ENCODE assay signal across 18 cellular contexts in the genomic region with DNA sequence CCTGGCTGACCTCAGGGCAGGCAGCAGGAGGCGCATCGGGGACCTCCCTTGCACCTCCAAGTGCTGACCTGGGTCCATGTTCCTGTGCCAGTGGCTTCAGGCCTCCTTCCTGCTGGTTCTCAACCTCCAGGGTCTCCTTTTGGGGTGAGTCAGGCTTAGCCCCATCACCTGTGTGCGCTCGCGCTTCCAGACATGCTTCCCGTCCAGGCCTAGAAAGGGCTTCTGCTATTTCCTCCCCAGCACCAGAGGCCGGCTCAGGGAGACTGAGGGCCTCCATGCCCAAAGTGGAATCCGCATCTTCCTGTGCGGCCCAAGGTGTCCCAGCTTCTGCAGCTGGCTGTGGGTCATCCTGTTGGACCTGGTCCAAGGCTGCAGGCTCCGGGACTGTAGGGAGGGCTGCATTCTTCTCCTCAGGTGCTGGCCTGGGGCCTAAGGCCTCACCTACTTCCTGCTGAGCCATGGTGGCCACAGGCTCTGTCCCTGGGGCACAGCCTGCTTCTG. TPM values are rescaled to one million over a fixed set of nuclear protein-coding genes. Genes with fewer than 3 reads are reported as not detected.
A peak's percentile ranks its signal among the peaks of the same experiment; 100 is the strongest.
DNase-seq lines count a peak whose midpoint lies in the region; ATAC-seq and TF ChIP-seq lines count a peak whose summit lies in the region.
"Had no signal": no experiment of that assay in that cellular context is flagged by ENCODE, and none has a peak within 500 bp of the region (broad histone marks: within the 10 kb centered on the region; RNA-seq: fewer than 3 reads in every experiment).

No MANE protein-coding gene starts in this region.

- no peaks in the 10 kb centered on the region for H3K79me2 ChIP-seq in osteoblast (ENCODE audit: insufficient read depth, low read length)

- no peak overlapping the region for H2AFZ ChIP-seq in osteoblast (ENCODE audit: low read length)

- no peaks in the 10 kb centered on the region for H4K20me1 ChIP-seq in osteoblast (ENCODE audit: insufficient read depth, low read length)

- no peaks in the 10 kb centered on the region for H3K36me3 ChIP-seq in HUES6 (ENCODE audit: control insufficient read depth, insufficient read depth, low read length)
- no peaks in the 10 kb centered on the region for H3K36me3 ChIP-seq in osteoblast (ENCODE audit: insufficient read depth, low read length)
- H3K36me3 ChIP-seq: lower lobe of right lung had no signal

- TF ChIP-seq CTCF in GM13976 (IDR thresholded peaks at IDR 0.05; ENCODE audit: borderline replicate concordance, control extremely low read depth, extremely low read depth, insufficient read depth, missing control alignments) (no peak), osteoblast (IDR thresholded peaks at IDR 0.05; ENCODE audit: extremely low read depth, low read depth, low read length) (peak; percentile 14)

- H3K27ac ChIP-seq in HUES6 (ENCODE audit: low read depth, low read length) (0 out of 2 replicates have a peak overlapping the region, but pooled peaks have one; percentile 47), cingulate gyrus (ENCODE audit: low read depth, low read length) (peak overlapping the region; percentile 72), osteoblast (ENCODE audit: low read depth, low read length) (no peak overlapping the region)
- H3K27ac ChIP-seq: lower lobe of right lung had no signal

- no peak overlapping the region for H3K9ac ChIP-seq in HUES6 (ENCODE audit: low read length)

- H3K4me1 ChIP-seq in HUES6 (ENCODE audit: control insufficient read depth, insufficient read depth, low read length) (no peaks in the 10 kb centered on the region), osteoblast (ENCODE audit: insufficient read depth, low read length) (no peaks in the 10 kb centered on the region)
- H3K4me1 ChIP-seq: lower lobe of right lung had no signal

- intact Hi-C loops in Right ventricle myocardium superior (cut with DNase I) = no loop called here

- in situ Hi-C loops in GM13976 (cut with MboI; ENCODE audit: low sequenced_read_pairs, unreplicated experiment) = no loop called here

- H3K4me2 ChIP-seq in osteoblast (ENCODE audit: insufficient read depth, low read length) = no peak overlapping the region

- H3K27me3 ChIP-seq in HUES6 (ENCODE audit: control insufficient read depth, insufficient read depth, low read length) = peaks cover 2% of the 10 kb centered on the region
- H3K27me3 ChIP-seq in osteoblast (ENCODE audit: insufficient read depth, low read length) = no peaks in the 10 kb centered on the region
- H3K27me3 ChIP-seq: tibial nerve had no signal

- ATAC-seq in HG02870 (IDR thresholded peaks at IDR 0.05; ENCODE audit: unreplicated experiment) = no peak
- no peak for ATAC-seq in Right ventricle myocardium superior (ENCODE audit: poor library complexity)
- ATAC-seq: activated CD8-positive, alpha-beta T cell treated with anti-CD3 and anti-CD28 coated beads for 36 hours; T-helper 17 cell had no signal

- DNase-seq in GM13976 (ENCODE audit: low spot score) = peak; percentile 22
- peak; percentile 87 for DNase-seq in osteoblast (ENCODE audit: insufficient read length, low spot score, missing footprints)
- DNase-seq in NCI-H1694 (lab: John Stamatoyannopoulos, UW) = no peak
- DNase-seq in Right ventricle myocardium superior = no peak
- DNase-seq: activated CD8-positive, alpha-beta T cell treated with anti-CD3 and anti-CD28 coated beads for 36 hours; effector memory CD4-positive, alpha-beta T cell; KG1; lower lobe of right lung; NCI-H1048; NCI-H2081; retina; SHP77 had no signal

- H3K4me3 ChIP-seq in HUES6 (ENCODE audit: low read depth, low read length) = no peak overlapping the region
- H3K4me3 ChIP-seq in osteoblast (ENCODE audit: insufficient read depth, low read length) = no peak overlapping the region
- H3K4me3 ChIP-seq: lower lobe of right lung, tibial nerve had no signal

- no peaks in the 10 kb centered on the region for H3K9me3 ChIP-seq in HUES6 (ENCODE audit: control insufficient read depth, insufficient read depth, low read depth, low read length)
- no peaks in the 10 kb centered on the region for H3K9me3 ChIP-seq in osteoblast (ENCODE audit: low read depth, low read length)
- H3K9me3 ChIP-seq: lower lobe of right lung, tibial nerve had no signal

RNA-seq across cellular contexts. Expression of gene NACAD, which starts 5.9 kb away (rescaled TPM):
- total RNA-seq in osteoblast (0.59 and 0.72 TPM in 2 replicates), Right ventricle myocardium superior (4.7 TPM)
- total RNA-seq: NCI-H460 had no signal

RNA-seq across cellular contexts. Expression of gene TBRG4, which starts 28.6 kb away (rescaled TPM):
- 41.5 and 43.1 TPM in 2 replicates for total RNA-seq in osteoblast
- 82.2 TPM for total RNA-seq in Right ventricle myocardium superior

Comparison
In these comparisons a context has a peak if more than half of its experiments do, and no peak if none do; other contexts are left out.
1. DNase-seq: peak in GM13976 (single experiment) and osteoblast (single experiment); none in NCI-H1694 (single experiment) and Right ventricle myocardium superior (single experiment).